In the genomic region with DNA sequence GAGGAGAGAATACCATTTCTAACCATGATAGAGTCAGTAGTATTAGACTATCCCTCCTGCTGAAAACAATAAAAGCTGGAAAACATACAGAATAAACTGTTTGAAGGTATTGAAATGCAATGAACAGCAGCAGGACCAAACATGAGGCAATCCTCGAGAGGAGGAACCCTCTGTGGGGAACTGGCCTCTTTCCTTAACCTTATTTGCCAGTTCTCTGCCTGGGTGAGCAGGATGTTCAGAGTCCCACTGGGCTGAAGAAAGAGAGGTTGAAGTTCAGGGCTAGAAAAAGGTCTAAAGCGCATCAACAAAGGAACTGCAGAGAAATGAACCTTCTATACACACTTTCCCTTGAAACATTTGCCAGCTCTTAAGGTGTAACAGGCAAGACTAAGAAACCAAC, we compare ENCODE assay signal across 31 cellular contexts.
"Had no signal": no experiment of that assay in that cellular context is flagged by ENCODE, and none has a peak within 500 bp of the region (broad histone marks: within the 10 kb centered on the region; RNA-seq: fewer than 3 reads in every experiment).

No MANE protein-coding gene starts in this region.

- H3K9me3 ChIP-seq: ascending aorta, breast epithelium, SJCRH30 had no signal

- H3K36me3 ChIP-seq: ascending aorta, breast epithelium, SJCRH30, WERI-Rb-1 had no signal

- DNase-seq: activated CD4-positive, alpha-beta T cell treated with anti-CD3 and anti-CD28 coated beads, Interleukin-2, amount 10 ng/mL, durations not matched to agents 24 days and 14 days; activated CD4-positive, alpha-beta T cell treated with anti-CD3 and anti-CD28 coated beads, Interleukin-2, amount 50 U/mL, for 4 hours; activated CD8-positive, alpha-beta T cell treated with anti-CD3 and anti-CD28 coated beads for 36 hours; activated effector memory CD4-positive, alpha-beta T cell treated with anti-CD3 and anti-CD28 coated beads, Interleukin-2, amount 50 U/mL, for 16 hours; activated naive CD4-positive, alpha-beta T cell; activated naive CD4-positive, alpha-beta T cell treated with anti-CD3 and anti-CD28 coated beads, Interleukin-2, amount 50 U/mL, for 16 hours; activated naive CD8-positive, alpha-beta T cell treated with anti-CD3 and anti-CD28 coated beads, Interleukin-2, amount 10 ng/mL, durations not matched to agents 7 days and 5 days; activated T-cell treated with anti-CD3 and anti-CD28 coated beads, Interleukin-2, amount 50 U/mL, for 1 hour; activated T-cell treated with anti-CD3 and anti-CD28 coated beads, Interleukin-2, amount 50 U/mL, for 72 hours; amygdala; Kasumi-1; KG1; NCI-H1048; NCI-H1105 treated with DMSO at 0.1 percent for 48 hours; NCI-H1436; NCI-H1694; NCI-H1930; NCI-H2081 treated with DMSO at 0.1 percent for 48 hours; NCI-H226; NCI-H446 treated with DMSO at 0.1 percent for 48 hours; NCI-H524; NCI-H748 treated with DMSO at 0.1 percent for 48 hours; NK-92 treated with Interleukin-12 subunit alpha and Interleukin-12 subunit beta, amount 100 ng/mL, for 24 hours; SHP77; SJCRH30; T1000; WERI-Rb-1 had no signal

- ATAC-seq: activated CD8-positive, alpha-beta T cell treated with anti-CD3 and anti-CD28 coated beads for 36 hours; activated T-cell treated with anti-CD3 and anti-CD28 coated beads, Interleukin-2, amount 50 U/mL, for 72 hours; activated T-helper 17 cell treated with anti-CD3 and anti-CD28 coated beads, Interleukin-2, amount 50 U/mL, for 72 hours had no signal

- H3K4me1 ChIP-seq: breast epithelium, SJCRH30 had no signal

- H3K4me3 ChIP-seq: ascending aorta, breast epithelium, SJCRH30, SK-N-MC had no signal

- H3K27ac ChIP-seq: ascending aorta, breast epithelium, SJCRH30, SK-N-MC, WERI-Rb-1 had no signal

- H3K27me3 ChIP-seq: ascending aorta, breast epithelium, SJCRH30 had no signal
